In the genomic region with DNA sequence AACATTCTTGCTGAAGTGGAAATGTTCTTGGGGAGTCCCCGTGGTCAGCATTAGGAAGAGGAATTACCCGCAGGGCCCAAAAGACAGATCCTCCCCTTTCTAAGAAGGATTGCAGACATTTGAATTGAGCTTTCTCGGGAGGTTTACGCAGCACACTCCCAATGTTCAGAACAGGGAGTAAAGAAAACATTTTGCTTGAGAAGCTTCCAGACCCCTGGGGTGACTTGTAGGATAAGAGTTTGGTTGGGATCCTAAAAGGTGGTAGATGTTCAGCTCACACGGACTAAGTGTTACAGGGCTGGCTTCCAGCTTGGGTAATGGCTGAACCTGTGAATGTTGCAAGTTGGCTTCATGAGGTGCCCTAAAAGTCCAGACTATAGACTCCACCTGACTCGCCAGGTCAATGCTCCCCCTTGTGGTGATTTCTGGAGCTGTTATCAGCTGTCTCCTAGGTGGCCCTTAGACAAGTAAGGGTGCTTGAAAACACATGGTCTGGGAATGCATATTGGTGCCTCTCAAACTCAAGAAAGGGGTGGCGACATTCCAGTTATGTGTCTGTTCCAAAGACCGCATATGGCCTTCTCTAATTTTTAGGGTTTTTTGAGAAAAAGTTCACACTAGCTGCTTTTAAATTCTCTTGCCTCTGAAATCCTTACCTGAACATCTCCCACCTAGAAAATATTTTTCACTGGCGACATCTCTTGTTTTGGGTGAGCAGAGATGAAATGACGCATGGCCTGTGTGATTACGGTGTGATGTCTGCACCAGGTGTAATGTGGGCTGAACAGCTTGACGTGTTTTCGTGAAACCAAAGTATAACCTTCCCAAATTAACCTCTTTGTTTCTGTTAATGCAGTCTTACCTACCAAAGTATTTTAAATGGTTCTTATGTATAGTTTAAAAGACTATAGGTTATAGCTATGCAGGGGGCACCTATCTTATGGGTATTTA, we compare ENCODE assay signal across 7 cellular contexts.
DNase-seq lines count a peak whose midpoint lies in the region; ATAC-seq and TF ChIP-seq lines count a peak whose summit lies in the region.

No MANE protein-coding gene starts in this region.

- DNase-seq in H4 (ENCODE audit: low spot score) = peak; percentile 43
- peak; percentile 44 for DNase-seq in LoVo (ENCODE audit: low spot score)
- peak; percentile 77 for DNase-seq in WERI-Rb-1
- DNase-seq in mammary epithelial cell = peak; percentile 55
- peak; percentile 82 for DNase-seq in left lobe of liver (ENCODE audit: low spot score)
- DNase-seq in stimulated activated CD8-positive, alpha-beta memory T cell treated with anti-CD3 and anti-CD28 coated beads, Interleukin-12 subunit alpha, Interleukin-12 subunit beta, amount 100 ng/mL, for 24 hours (ENCODE audit: extremely low read depth) = peak; percentile 3

- no peak overlapping the region for H3K4me2 ChIP-seq in mammary epithelial cell (ENCODE audit: insufficient read depth, low read depth, low read length)

- no peaks in the 10 kb centered on the region for H4K20me1 ChIP-seq in mammary epithelial cell (ENCODE audit: insufficient read depth, low read length)

- WGBS in mammary epithelial cell (ENCODE audit: low coverage, missing lambda C conversion rate) = 55% methylated on average over 13 of the region's 13 CpGs

- TF ChIP-seq CTCF in GM12874 (IDR thresholded peaks at IDR 0.05; ENCODE audit: insufficient read depth, low read depth, low read length) = peak; percentile 79
- TF ChIP-seq CTCF in WERI-Rb-1 (IDR thresholded peaks at IDR 0.05; ENCODE audit: low read depth, low read length) = peak; percentile 80
- TF ChIP-seq CTCF in mammary epithelial cell (conservative IDR thresholded peaks at IDR 0.05 in 1 of 2, IDR thresholded peaks at IDR 0.05 in 1 of 2; ENCODE audit: extremely low read depth in 1 of 2, insufficient read depth in 1 of 2, low read depth in 1 of 2, low read length in 2 of 2) = peak; percentile 74 to 86

- BruUV-seq in mammary epithelial cell (replicated peaks; lab: Mats Ljungman, UMichigan) = no TSS peak

- H3K79me2 ChIP-seq in mammary epithelial cell (ENCODE audit: insufficient read depth, low read length) = no peaks in the 10 kb centered on the region

- in situ Hi-C loops in mammary epithelial cell (cut with MboI; ENCODE audit: low sequenced_read_pairs in 2 of 2) = loop anchor here (5.0 kb wide), 2 partner anchors 415 to 545 kb away; no protein-coding TSS in a partner anchor

- CTCF ChIA-PET in mammary epithelial cell (lab: Charles Lee; ENCODE audit: low non-redundant PET) = interaction anchor here (0.5 to 0.9 kb wide), 7 partner anchors 15 to 568 kb away, joined by 3 to 6 read pairs (median 5); no protein-coding TSS in a partner anchor

- H3K27me3 ChIP-seq in WERI-Rb-1 (ENCODE audit: insufficient read depth, low read depth, severe bottlenecking) (no peaks in the 10 kb centered on the region), mammary epithelial cell (ENCODE audit: insufficient read depth, low read length) (peaks cover 2% of the 10 kb centered on the region)

- dilution Hi-C loops in mammary epithelial cell (cut with HindIII; ENCODE audit: low sequenced_read_pairs) = no loop called here

- H3K4me1 ChIP-seq in mammary epithelial cell (ENCODE audit: insufficient read depth, low read length) = no peaks in the 10 kb centered on the region

- intact Hi-C loops in mammary epithelial cell (cut with micrococcal nuclease) = loop anchor here (1.0 kb wide), 2 partner anchors 546 to 568 kb away; no protein-coding TSS in a partner anchor

- H2AFZ ChIP-seq in mammary epithelial cell (ENCODE audit: low read depth, low read length) = no peak overlapping the region

- ATAC-seq in left lobe of liver = peak; percentile 78

- H3K4me3 ChIP-seq in WERI-Rb-1 (ENCODE audit: low read depth, low read length) = no peak overlapping the region
- no peak overlapping the region for H3K4me3 ChIP-seq in mammary epithelial cell (replicated peaks in 1 of 3; ENCODE audit: insufficient read depth in 1 of 3, low read depth in 2 of 3, low read length in 3 of 3)

- no peak overlapping the region for H3K9ac ChIP-seq in mammary epithelial cell (ENCODE audit: insufficient read depth, low read length)

- no peak overlapping the region for H3K27ac ChIP-seq in WERI-Rb-1
- no peak overlapping the region for H3K27ac ChIP-seq in mammary epithelial cell (ENCODE audit: insufficient read depth, low read depth, low read length)

- no peaks in the 10 kb centered on the region for H3K36me3 ChIP-seq in WERI-Rb-1
- H3K36me3 ChIP-seq in mammary epithelial cell (ENCODE audit: insufficient read depth, low read length) = no peaks in the 10 kb centered on the region

- H3K9me3 ChIP-seq in WERI-Rb-1 (ENCODE audit: severe bottlenecking) = no peaks in the 10 kb centered on the region
- H3K9me3 ChIP-seq in mammary epithelial cell (replicated peaks; ENCODE audit: insufficient read depth, low read length) = no peaks in the 10 kb centered on the region

Comparison
In these comparisons a context has a peak if more than half of its experiments do, and no peak if none do; other contexts are left out.
1. DNase-seq: peak in every context shown above with its lines; median percentile 82 in left lobe of liver; 77 in WERI-Rb-1; 55 in mammary epithelial cell; 44 in LoVo; 43 in H4; 3 in stimulated activated CD8-positive, alpha-beta memory T cell treated with anti-CD3 and anti-CD28 coated beads, Interleukin-12 subunit alpha, Interleukin-12 subunit beta, amount 100 ng/mL, for 24 hours.